ENCODE assay signal across 23 cellular contexts in the genomic region with DNA sequence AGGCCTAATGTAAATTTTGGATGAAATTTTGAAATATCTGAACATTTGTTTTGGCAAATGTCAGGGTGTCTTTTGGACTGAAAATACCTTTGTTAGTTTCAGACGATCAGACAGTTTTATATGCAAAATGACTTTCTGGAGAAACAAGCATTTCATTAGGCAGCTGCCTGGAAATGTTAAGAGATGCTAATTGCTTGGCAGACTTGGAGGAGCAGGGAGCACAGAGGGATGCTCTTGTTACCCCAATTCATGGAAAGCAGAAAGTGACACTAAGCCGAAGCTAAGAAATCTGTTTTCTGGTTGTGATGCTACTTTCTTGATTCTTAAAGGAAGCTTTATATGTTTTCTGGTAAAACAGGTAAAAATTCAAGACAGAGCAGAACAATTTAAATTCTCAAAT.
"Had no signal": no experiment of that assay in that cellular context is flagged by ENCODE, and none has a peak within 500 bp of the region (broad histone marks: within the 10 kb centered on the region; RNA-seq: fewer than 3 reads in every experiment).

No MANE protein-coding gene starts in this region.

- H3K9me3 ChIP-seq: lower lobe of right lung, ovary, psoas muscle, sigmoid colon, testis, tibial artery had no signal

- H3K4me1 ChIP-seq: lower lobe of right lung, psoas muscle, sigmoid colon, testis, tibial artery had no signal

- FAIRE-seq: colon, frontal cortex, keratinocyte had no signal

- H3K27ac ChIP-seq: dorsolateral prefrontal cortex, lower lobe of right lung, ovary, psoas muscle, sigmoid colon, testis, tibial artery had no signal

- ATAC-seq: left ventricle myocardium superior; lower lobe of right lung; naive thymus-derived CD8-positive, alpha-beta T cell; psoas muscle; right cardiac atrium; stimulated activated memory B cell treated with anti-CD40 and anti-IgM and Interleukin-4, amounts not matched to agents 10 μg/mL and 1 μg/mL and 100 μg/mL, for 72 hours; stimulated activated naive CD8-positive, alpha-beta T cell treated with anti-CD3 and anti-CD28 coated beads, Interleukin-15, Interleukin-2, amounts not matched to agents 100 U/mL and 50 U/mL, for 24 hours had no signal

- H3K4me3 ChIP-seq: dorsolateral prefrontal cortex, lower lobe of right lung, ovary, psoas muscle, sigmoid colon, testis, tibial artery had no signal

- H3K27me3 ChIP-seq: dorsolateral prefrontal cortex, ovary, sigmoid colon, testis, tibial artery had no signal

- DNase-seq: dorsolateral prefrontal cortex; effector CD4-positive, alpha-beta T cell; hypothalamus; left ventricle myocardium superior; lower lobe of right lung; naive thymus-derived CD8-positive, alpha-beta T cell; nephron progenitor cell; occipital lobe; ovary; posterior cingulate gyrus; psoas muscle; right cardiac atrium; sigmoid colon; stimulated activated CD4-positive, alpha-beta T cell treated with anti-CD3 and anti-CD28 coated beads, Interleukin-2, amount 100 ng/mL, for 24 hours; stimulated activated CD4-positive, alpha-beta T cell treated with anti-CD3 and anti-CD28 coated beads, Interleukin-4, amount 100 ng/mL, for 4 hours; stimulated activated naive CD8-positive, alpha-beta T cell treated with anti-CD3 and anti-CD28 coated beads, Interleukin-15, Interleukin-2, amounts not matched to agents 100 U/mL and 50 U/mL, for 24 hours; substantia nigra; testis; tibial artery had no signal

- H3K36me3 ChIP-seq: lower lobe of right lung, ovary, sigmoid colon, tibial artery had no signal
